12 cellular contexts compared by ENCODE assay signal in genomic region chrX:97401154-97401553, GRCh38.
DNase-seq lines count a peak whose midpoint lies in the region; ATAC-seq and TF ChIP-seq lines count a peak whose summit lies in the region.
"Had no signal": no experiment of that assay in that cellular context is flagged by ENCODE, and none has a peak within 500 bp of the region (broad histone marks: within the 10 kb centered on the region; RNA-seq: fewer than 3 reads in every experiment).

No MANE protein-coding gene starts in this region.

- H3K27me3 Mint-ChIP-seq in stimulated activated memory B cell treated with anti-CD40 and anti-IgM and Interleukin-4, amounts not matched to agents 10 μg/mL and 1 μg/mL and 100 μg/mL, for 72 hours = no peaks in the 10 kb centered on the region

- H3K4me3 ChIP-seq in foreskin fibroblast (ENCODE audit: low read depth in 1 of 2, low read length in 2 of 2) = no peak overlapping the region
- H3K4me3 ChIP-seq: breast epithelium, right lobe of liver had no signal

- ATAC-seq in GM21526 (IDR thresholded peaks at IDR 0.05; ENCODE audit: low FRiP score, unreplicated experiment) (peak; percentile 45), HG03342 (IDR thresholded peaks at IDR 0.05; ENCODE audit: unreplicated experiment) (peak; percentile 59)
- no peak for ATAC-seq in stimulated activated memory B cell treated with anti-CD40 and anti-IgM and Interleukin-4, amounts not matched to agents 10 μg/mL and 1 μg/mL and 100 μg/mL, for 72 hours

- H3K4me3 Mint-ChIP-seq in stimulated activated memory B cell treated with anti-CD40 and anti-IgM and Interleukin-4, amounts not matched to agents 10 μg/mL and 1 μg/mL and 100 μg/mL, for 72 hours = no peak overlapping the region

- DNase-seq in activated CD4-positive, alpha-beta T cell treated with anti-CD3 and anti-CD28 coated beads for 48 hours = peak; percentile 41
- DNase-seq in activated CD4-positive, alpha-beta T cell treated with anti-CD3 and anti-CD28 coated beads for 1 hour = no peak
- DNase-seq in foreskin fibroblast = peak; percentile 46 to 63
- DNase-seq in NCI-H82 treated with DMSO at 0.1 percent for 48 hours (lab: John Stamatoyannopoulos, UW; ENCODE audit: unreplicated experiment) = no peak
- DNase-seq in cerebellar nuclear complex (lab: John Stamatoyannopoulos, UW) = no peak
- DNase-seq: NCI-H1436, right lobe of liver, T-helper 9 cell had no signal

- no peaks in the 10 kb centered on the region for H3K9me3 Mint-ChIP-seq in stimulated activated memory B cell treated with anti-CD40 and anti-IgM and Interleukin-4, amounts not matched to agents 10 μg/mL and 1 μg/mL and 100 μg/mL, for 72 hours

- H3K36me3 Mint-ChIP-seq in stimulated activated memory B cell treated with anti-CD40 and anti-IgM and Interleukin-4, amounts not matched to agents 10 μg/mL and 1 μg/mL and 100 μg/mL, for 72 hours = peaks cover 4% of the 10 kb centered on the region

- H3K27ac Mint-ChIP-seq in stimulated activated memory B cell treated with anti-CD40 and anti-IgM and Interleukin-4, amounts not matched to agents 10 μg/mL and 1 μg/mL and 100 μg/mL, for 72 hours = no peak overlapping the region

- no peak for TF ChIP-seq CTCF in foreskin fibroblast (IDR thresholded peaks at IDR 0.05; ENCODE audit: low read depth, low read length)

- H3K4me1 Mint-ChIP-seq in stimulated activated memory B cell treated with anti-CD40 and anti-IgM and Interleukin-4, amounts not matched to agents 10 μg/mL and 1 μg/mL and 100 μg/mL, for 72 hours = peaks cover 9% of the 10 kb centered on the region

Comparison
In these comparisons a context has a peak if more than half of its experiments do, and no peak if none do; other contexts are left out.
1. DNase-seq: peak in activated CD4-positive, alpha-beta T cell treated with anti-CD3 and anti-CD28 coated beads for 48 hours (single experiment) and foreskin fibroblast (2 of 2); none in activated CD4-positive, alpha-beta T cell treated with anti-CD3 and anti-CD28 coated beads for 1 hour (single experiment), NCI-H82 treated with DMSO at 0.1 percent for 48 hours (single experiment) and cerebellar nuclear complex (0 of 2).